Comparison of ENCODE assay signal across 9 cellular contexts in the genomic region with DNA sequence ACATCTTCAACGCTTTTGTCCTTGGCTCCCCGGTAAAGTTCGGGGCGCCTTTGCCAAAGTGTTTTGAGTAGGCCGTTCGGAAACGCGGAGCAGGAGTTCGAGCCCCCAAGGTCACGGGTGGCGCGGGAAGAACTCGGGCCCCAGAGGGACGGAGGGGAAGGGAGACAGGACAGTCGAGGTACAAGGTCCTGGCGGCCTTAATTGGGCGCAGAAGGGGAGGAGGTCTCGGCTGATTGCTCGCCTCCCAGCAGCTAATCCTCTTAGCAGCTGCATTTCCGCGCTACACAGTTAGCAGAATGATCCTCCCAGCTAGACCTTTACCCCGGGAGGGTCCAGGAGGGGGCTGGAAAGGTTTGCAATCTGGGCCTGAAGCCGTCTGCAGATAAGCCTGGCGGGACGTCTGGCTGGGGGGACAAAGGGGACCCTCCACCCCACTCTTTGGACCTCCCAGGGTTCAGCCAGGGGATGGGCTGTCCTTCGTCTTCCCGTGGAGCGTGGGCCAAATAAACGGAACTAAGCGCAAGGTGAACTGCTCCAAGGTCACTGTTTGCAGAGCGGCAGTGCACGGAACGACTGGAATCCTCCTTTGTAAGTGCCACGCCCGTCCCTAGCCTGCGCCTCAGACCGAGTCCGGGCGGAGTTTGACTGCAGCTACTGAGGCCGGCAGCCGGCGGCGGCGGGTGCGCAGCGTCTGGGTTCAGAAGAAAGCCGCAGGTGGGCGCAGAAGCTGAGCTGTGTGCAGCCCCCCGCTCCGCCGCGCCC. TPM values are rescaled to one million over a fixed set of nuclear protein-coding genes. Genes with fewer than 3 reads are reported as not detected.
DNase-seq lines count a peak whose midpoint lies in the region; ATAC-seq and TF ChIP-seq lines count a peak whose summit lies in the region.
"Had no signal": no experiment of that assay in that cellular context is flagged by ENCODE, and none has a peak within 500 bp of the region (broad histone marks: within the 10 kb centered on the region; RNA-seq: fewer than 3 reads in every experiment).

No MANE protein-coding gene starts in this region.

- peak; percentile 19 for ATAC-seq in Right ventricle myocardium inferior
- ATAC-seq in activated T-helper 17 cell treated with anti-CD3 and anti-CD28 coated beads, Interleukin-2, amount 50 U/mL, for 72 hours (replicated peaks), result no peak

- in situ Hi-C loops in transverse colon (cut with MboI; ENCODE audit: low pct_ligation_motif_present in 1 of 4, low pct_unique_long_range_greater_than_20kb in 1 of 4, low sequenced_read_pairs in 3 of 4), result loop anchor here (5.0 to 25.0 kb wide), 3 partner anchors 597 to 620 kb away; no protein-coding TSS in a partner anchor

- H3K9me3 ChIP-seq in right atrium auricular region, result no peaks in the 10 kb centered on the region
- no peaks in the 10 kb centered on the region for H3K9me3 ChIP-seq in transverse colon

- no peaks in the 10 kb centered on the region for H3K36me3 ChIP-seq in right atrium auricular region
- H3K36me3 ChIP-seq in transverse colon, result no peaks in the 10 kb centered on the region

- H3K27me3 ChIP-seq in right atrium auricular region (peaks cover 8 to 23% of the 10 kb centered on the region in 2 donors), transverse colon (peaks cover 96% of the 10 kb centered on the region)

- no peak for TF ChIP-seq EP300 in transverse colon (IDR thresholded peaks at IDR 0.05; ENCODE audit: low read depth)

- peaks cover 9% of the 10 kb centered on the region for H3K36me3 Mint-ChIP-seq in activated T-helper 17 cell treated with anti-CD3 and anti-CD28 coated beads, Interleukin-2, amount 50 U/mL, for 72 hours (ENCODE audit: low read depth)

- peak overlapping the region; percentile 99 for H3K4me3 Mint-ChIP-seq in activated T-helper 17 cell treated with anti-CD3 and anti-CD28 coated beads, Interleukin-2, amount 50 U/mL, for 72 hours

- no peak for TF ChIP-seq POLR2A in transverse colon (IDR thresholded peaks at IDR 0.05)

- no peak overlapping the region for H3K27ac Mint-ChIP-seq in activated T-helper 17 cell treated with anti-CD3 and anti-CD28 coated beads, Interleukin-2, amount 50 U/mL, for 72 hours

- peaks cover 0 to 29% of the 10 kb centered on the region in 2 donors for H3K4me1 ChIP-seq in right atrium auricular region
- peaks cover 16 to 38% (median 29%) of the 10 kb centered on the region in 4 donors for H3K4me1 ChIP-seq in transverse colon

- peaks cover 43% of the 10 kb centered on the region for H3K27me3 Mint-ChIP-seq in activated T-helper 17 cell treated with anti-CD3 and anti-CD28 coated beads, Interleukin-2, amount 50 U/mL, for 72 hours

- H3K9me3 Mint-ChIP-seq in activated T-helper 17 cell treated with anti-CD3 and anti-CD28 coated beads, Interleukin-2, amount 50 U/mL, for 72 hours, result no peaks in the 10 kb centered on the region

- peak overlapping the region in 1 of 2 donors; percentile 27 for H3K4me3 ChIP-seq in right atrium auricular region
- peak overlapping the region in 1 of 4 donors; percentile 26 for H3K4me3 ChIP-seq in transverse colon

- intact Hi-C loops in Right ventricle myocardium inferior (cut with DNase I) (loop anchor here (10.0 kb wide), 1 partner anchor 570 kb away; no protein-coding TSS in a partner anchor), transverse colon (cut with DNase I; ENCODE audit: low total_unique reads) (no loop called here)

- no peak overlapping the region for H3K27ac ChIP-seq in right atrium auricular region
- H3K27ac ChIP-seq in transverse colon, result no peak overlapping the region

- WGBS in transverse colon (ENCODE audit: low coverage in 1 of 2), 2 donors, result 10% methylated on average over 29 of the region's 52 CpGs; no CpG with 5 or more reads in 1 of the 2 donors

- DNase-seq in Right ventricle myocardium inferior (ENCODE audit: missing footprints), result peak; percentile 75
- DNase-seq in right atrium auricular region (ENCODE audit: low spot score), result no peak
- peak; percentile 66 for DNase-seq in left kidney (ENCODE audit: low read depth, low spot score)
- DNase-seq in transverse colon, result peak; percentile 68
- DNase-seq in GF-D8 (lab: John Stamatoyannopoulos, UW), result no peak
- DNase-seq in NCI-H345 treated with DMSO at 0.1 percent for 48 hours (lab: John Stamatoyannopoulos, UW; ENCODE audit: unreplicated experiment), result no peak
- DNase-seq in COLO829 (ENCODE audit: low spot score), result no peak
- DNase-seq: left cardiac atrium had no signal

- peaks cover 19% of the 10 kb centered on the region for H3K4me1 Mint-ChIP-seq in activated T-helper 17 cell treated with anti-CD3 and anti-CD28 coated beads, Interleukin-2, amount 50 U/mL, for 72 hours

- TF ChIP-seq CTCF in right atrium auricular region (IDR thresholded peaks at IDR 0.05) (no peak), transverse colon (IDR thresholded peaks at IDR 0.05) (no peak)

RNA-seq across cellular contexts. Expression of a gene that starts 7.2 kb away (rescaled TPM):
- total RNA-seq in Right ventricle myocardium inferior (0.08 TPM), right atrium auricular region (under 1 TPM in 1 of 2 donors, not detected in 1; 0.16 TPM), transverse colon (under 1 TPM in 3 of 4 donors, not detected in 1; 0.27 to 0.37 (median 0.32) TPM)
- total RNA-seq in activated T-helper 17 cell treated with anti-CD3 and anti-CD28 coated beads, Interleukin-2, amount 50 U/mL, for 72 hours, result under 1 TPM; 0.11 to 0.32 TPM

Comparison
In these comparisons a context has a peak if more than half of its experiments do, and no peak if none do; other contexts are left out.
1. DNase-seq: peak in Right ventricle myocardium inferior (single experiment), left kidney (single experiment) and transverse colon (single experiment); none in right atrium auricular region (single experiment), GF-D8 (single experiment), NCI-H345 treated with DMSO at 0.1 percent for 48 hours (single experiment) and COLO829 (single experiment).